1 cellular context compared by ENCODE assay signal in genomic region chr20:62376112-62377063, GRCh38.
TF ChIP-seq lines count a peak whose summit lies in the region.

No MANE protein-coding gene starts in this region.

TF ChIP-seq in HepG2, 621 proteins besides CTCF, POLR2A, EP300 and RAD21 (continued from another document and continues in another):
- TF ChIP-seq MNT (IDR thresholded peaks at IDR 0.05) (no peak), TBX2 (CRISPR knock-in tag; IDR thresholded peaks at IDR 0.05; ENCODE audit: borderline replicate concordance) (peak; percentile 82), ZNF33A (CRISPR knock-in tag; IDR thresholded peaks at IDR 0.05; ENCODE audit: borderline replicate concordance) (0 out of 2 replicates have a peak, but pooled peaks have one; percentile 78), ZSCAN31 (CRISPR knock-in tag; IDR thresholded peaks at IDR 0.05; ENCODE audit: low read depth) (peak; percentile 85; the same call in 1 of the 2 replicates), TGIF2 (CRISPR knock-in tag; IDR thresholded peaks at IDR 0.05) (no peak), HDAC1 (CRISPR knock-in tag; IDR thresholded peaks at IDR 0.05) (peak; percentile 90), ZFY (CRISPR knock-in tag; IDR thresholded peaks at IDR 0.05) (peak; percentile 95), MED13 (CRISPR knock-in tag; IDR thresholded peaks at IDR 0.05) (peak; percentile 77), ESRRA (CRISPR knock-in tag; IDR thresholded peaks at IDR 0.05; ENCODE audit: low read depth) (no peak; the same call in 1 of the 2 replicates), ZBTB40 (IDR thresholded peaks at IDR 0.05) (no peak), ZBTB40 (CRISPR knock-in tag; IDR thresholded peaks at IDR 0.05) (no peak; the same call in 1 of the 2 replicates), ZNF549 (CRISPR knock-in tag; IDR thresholded peaks at IDR 0.05) (no peak), ZMYM3 (CRISPR knock-in tag; IDR thresholded peaks at IDR 0.05) (peak; percentile 67), STAT6 (CRISPR knock-in tag; IDR thresholded peaks at IDR 0.05; ENCODE audit: borderline replicate concordance) (no peak; the same call in 1 of the 2 replicates), GPBP1L1 (CRISPR knock-in tag; IDR thresholded peaks at IDR 0.05) (no peak), ATF3 (CRISPR knock-in tag; IDR thresholded peaks at IDR 0.05) (peak; percentile 9; the same call in 1 of the 2 replicates), NAIF1 (CRISPR knock-in tag; IDR thresholded peaks at IDR 0.05; ENCODE audit: borderline replicate concordance) (no peak), GPN1 (CRISPR knock-in tag; IDR thresholded peaks at IDR 0.05; ENCODE audit: borderline replicate concordance) (no peak), ZNF724P (CRISPR knock-in tag; IDR thresholded peaks at IDR 0.05; ENCODE audit: borderline replicate concordance) (0 out of 2 replicates have a peak, but pooled peaks have one; percentile 75), CCDC6 (CRISPR knock-in tag; IDR thresholded peaks at IDR 0.05) (no peak), NFRKB (IDR thresholded peaks at IDR 0.05) (no peak), CBX5 (CRISPR knock-in tag; IDR thresholded peaks at IDR 0.05; ENCODE audit: borderline replicate concordance) (peak; percentile 65; the same call in 1 of the 2 replicates), ZNF891 (CRISPR knock-in tag; IDR thresholded peaks at IDR 0.05) (peak; percentile 51; the same call in 1 of the 2 replicates), ZNF441 (CRISPR knock-in tag; IDR thresholded peaks at IDR 0.05; ENCODE audit: borderline replicate concordance) (peak; percentile 98), ZNF512B (CRISPR knock-in tag; IDR thresholded peaks at IDR 0.05; ENCODE audit: borderline replicate concordance) (no peak), POGZ (CRISPR knock-in tag; IDR thresholded peaks at IDR 0.05) (no peak; the same call in none of the 2 replicates), SMARCE1 (IDR thresholded peaks at IDR 0.05; ENCODE audit: borderline replicate concordance) (no peak), PITX1 (CRISPR knock-in tag; IDR thresholded peaks at IDR 0.05) (peak; percentile 85), ZNF567 (CRISPR knock-in tag; IDR thresholded peaks at IDR 0.05; ENCODE audit: borderline replicate concordance) (0 out of 2 replicates have a peak, but pooled peaks have one; percentile 15), ZBTB46 (CRISPR knock-in tag; IDR thresholded peaks at IDR 0.05; ENCODE audit: borderline replicate concordance) (peak; percentile 78; the same call in 1 of the 2 replicates), ZMYM4 (CRISPR knock-in tag; IDR thresholded peaks at IDR 0.05) (peak; percentile 37; the same call in 1 of the 2 replicates), HCFC1 (IDR thresholded peaks at IDR 0.05; ENCODE audit: low read depth, low read length) (no peak), ZNF383 (CRISPR knock-in tag; IDR thresholded peaks at IDR 0.05; ENCODE audit: borderline replicate concordance) (no peak), ARID3A (IDR thresholded peaks at IDR 0.05; ENCODE audit: low read depth, low read length) (0 out of 2 replicates have a peak, but pooled peaks have one; percentile 10), ZFP36L2 (CRISPR knock-in tag; IDR thresholded peaks at IDR 0.05) (no peak), CBFB (CRISPR knock-in tag; IDR thresholded peaks at IDR 0.05) (peak; percentile 87), TOE1 (CRISPR knock-in tag; IDR thresholded peaks at IDR 0.05) (peak; percentile 47; the same call in 1 of the 2 replicates), ZSCAN12 (CRISPR knock-in tag; IDR thresholded peaks at IDR 0.05) (0 out of 2 replicates have a peak, but pooled peaks have one; percentile 46), ONECUT2 (CRISPR knock-in tag; IDR thresholded peaks at IDR 0.05) (no peak), TCF7 (IDR thresholded peaks at IDR 0.05; ENCODE audit: low read depth) (no peak), CC2D1A (CRISPR knock-in tag; IDR thresholded peaks at IDR 0.05) (no peak)
